20 cellular contexts compared by ENCODE assay signal in genomic region chr1:46152021-46152420, GRCh38. TPM values are rescaled to one million over a fixed set of nuclear protein-coding genes. Genes with fewer than 3 reads are reported as not detected.
DNase-seq lines count a peak whose midpoint lies in the region; ATAC-seq and TF ChIP-seq lines count a peak whose summit lies in the region.
"Had no signal": no experiment of that assay in that cellular context is flagged by ENCODE, and none has a peak within 500 bp of the region (broad histone marks: within the 10 kb centered on the region; RNA-seq: fewer than 3 reads in every experiment).

No MANE protein-coding gene starts in this region.

- no peaks in the 10 kb centered on the region for H3K27me3 ChIP-seq in adipocyte (replicated peaks; ENCODE audit: control insufficient read depth, insufficient read depth, low read length)
- no peaks in the 10 kb centered on the region for H3K27me3 ChIP-seq in upper lobe of right lung

- H3K36me3 ChIP-seq in adipocyte (ENCODE audit: control insufficient read depth, insufficient read depth, low read length, severe bottlenecking): no peaks in the 10 kb centered on the region
- no peaks in the 10 kb centered on the region for H3K36me3 ChIP-seq in upper lobe of right lung
- H3K36me3 ChIP-seq: HAP-1 had no signal

- ATAC-seq in GM18502 (IDR thresholded peaks at IDR 0.05; ENCODE audit: poor library complexity, unreplicated experiment) (peak; percentile 43), HG02938 (IDR thresholded peaks at IDR 0.05; ENCODE audit: unreplicated experiment) (no peak), HG02885 (IDR thresholded peaks at IDR 0.05; ENCODE audit: poor library complexity, unreplicated experiment) (no peak), upper lobe of right lung (no peak)

- peak; percentile 72 for DNase-seq in adipocyte (ENCODE audit: low read depth)
- DNase-seq in foreskin fibroblast: peak; percentile 41 to 68
- DNase-seq in hippocampal formation (lab: John Stamatoyannopoulos, UW): no peak
- DNase-seq in upper lobe of right lung: no peak
- DNase-seq: activated CD4-positive, alpha-beta memory T cell treated with anti-CD3 and anti-CD28 coated beads, Interleukin-2, amount 10 ng/mL, durations not matched to agents 7 days and 5 days; amniotic stem cell; CD4-positive, alpha-beta memory T cell; cortex of kidney; DND-41; MV-4-11; NCI-H774; PC-9 had no signal

- TF ChIP-seq CTCF in foreskin fibroblast (IDR thresholded peaks at IDR 0.05; ENCODE audit: low read depth, low read length): no peak
- no peak for TF ChIP-seq CTCF in upper lobe of right lung (IDR thresholded peaks at IDR 0.05)

- H3K4me1 ChIP-seq in adipocyte (ENCODE audit: control insufficient read depth, insufficient read depth, low read length) (peaks cover 10% of the 10 kb centered on the region), upper lobe of right lung (no peaks in the 10 kb centered on the region)
- H3K4me1 ChIP-seq: HAP-1 had no signal

- H3K4me3 ChIP-seq in adipocyte (ENCODE audit: low read length) (no peak overlapping the region), foreskin fibroblast (ENCODE audit: low read depth in 1 of 2, low read length in 2 of 2) (no peak overlapping the region), upper lobe of right lung (no peak overlapping the region)
- H3K4me3 ChIP-seq: HAP-1, PC-9, SK-N-MC had no signal

- intact Hi-C loops in upper lobe of right lung (cut with DNase I): no loop called here

- H3K27ac ChIP-seq in upper lobe of right lung: no peak overlapping the region
- H3K27ac ChIP-seq: PC-9, SK-N-MC had no signal

- no peaks in the 10 kb centered on the region for H3K9me3 ChIP-seq in adipocyte (ENCODE audit: control insufficient read depth, low read length)
- no peaks in the 10 kb centered on the region for H3K9me3 ChIP-seq in upper lobe of right lung
- H3K9me3 ChIP-seq: HAP-1 had no signal

- H3K9ac ChIP-seq in adipocyte (ENCODE audit: low read length): no peak overlapping the region

RNA-seq across cellular contexts. Expression of gene PIK3R3, which starts 19.6 kb away (rescaled TPM):
- total RNA-seq in upper lobe of right lung: 79.8 TPM

RNA-seq across cellular contexts. Expression of gene TSPAN1, which starts 22.9 kb away (rescaled TPM):
- 6.9 TPM for total RNA-seq in upper lobe of right lung
- total RNA-seq: activated CD4-positive, alpha-beta memory T cell treated with anti-CD3 and anti-CD28 coated beads, Interleukin-2, amount 10 ng/mL, durations not matched to agents 7 days and 5 days; activated T-helper 1 cell treated with anti-CD3 and anti-CD28 coated beads, Interleukin-12 subunit alpha, Interleukin-12 subunit beta, Interleukin-2, Interleukin-4 antibody, amounts not matched to agents 30 ng/mL and 10 ng/mL and 1 ng/mL, durations not matched to agents 14 hours and 24 hours and 36 hours; CD4-positive, alpha-beta memory T cell had no signal

RNA-seq across cellular contexts. Expression of gene P3R3URF, which starts 24.3 kb away (rescaled TPM):
- not detected for total RNA-seq in upper lobe of right lung
- total RNA-seq: activated CD4-positive, alpha-beta memory T cell treated with anti-CD3 and anti-CD28 coated beads, Interleukin-2, amount 10 ng/mL, durations not matched to agents 7 days and 5 days; activated T-helper 1 cell treated with anti-CD3 and anti-CD28 coated beads, Interleukin-12 subunit alpha, Interleukin-12 subunit beta, Interleukin-2, Interleukin-4 antibody, amounts not matched to agents 30 ng/mL and 10 ng/mL and 1 ng/mL, durations not matched to agents 14 hours and 24 hours and 36 hours; CD4-positive, alpha-beta memory T cell; epithelial cell of proximal tubule; PC-9; posterior vena cava had no signal

RNA-seq across cellular contexts. Expression of gene POMGNT1, which starts 46.2 kb away (rescaled TPM):
- 63.0 TPM for total RNA-seq in upper lobe of right lung

RNA-seq across cellular contexts. Expression of gene LURAP1, which starts 51.1 kb away (rescaled TPM):
- total RNA-seq in upper lobe of right lung: 2.7 TPM
- total RNA-seq: activated T-helper 1 cell treated with anti-CD3 and anti-CD28 coated beads, Interleukin-12 subunit alpha, Interleukin-12 subunit beta, Interleukin-2, Interleukin-4 antibody, amounts not matched to agents 30 ng/mL and 10 ng/mL and 1 ng/mL, durations not matched to agents 14 hours and 24 hours and 36 hours had no signal

Comparison
In these comparisons a context has a peak if more than half of its experiments do, and no peak if none do; other contexts are left out.
1. DNase-seq: peak in adipocyte (single experiment) and foreskin fibroblast (2 of 2); none in hippocampal formation (0 of 2) and upper lobe of right lung (single experiment).